Comparison of ENCODE assay signal across 1 cellular context in genomic region chr19:4100647-4101495, GRCh38.
TF ChIP-seq lines count a peak whose summit lies in the region.

No MANE protein-coding gene starts in this region.

TF ChIP-seq in HepG2, 621 proteins besides CTCF, POLR2A, EP300 and RAD21:
- TF ChIP-seq NCOR1 (IDR thresholded peaks at IDR 0.05; ENCODE audit: borderline replicate concordance, low read length): no peak
- peak; percentile 29 for TF ChIP-seq AGO2 (optimal IDR thresholded peaks at IDR 0.05; ENCODE audit: low read depth, low read length)
